In the genomic region with DNA sequence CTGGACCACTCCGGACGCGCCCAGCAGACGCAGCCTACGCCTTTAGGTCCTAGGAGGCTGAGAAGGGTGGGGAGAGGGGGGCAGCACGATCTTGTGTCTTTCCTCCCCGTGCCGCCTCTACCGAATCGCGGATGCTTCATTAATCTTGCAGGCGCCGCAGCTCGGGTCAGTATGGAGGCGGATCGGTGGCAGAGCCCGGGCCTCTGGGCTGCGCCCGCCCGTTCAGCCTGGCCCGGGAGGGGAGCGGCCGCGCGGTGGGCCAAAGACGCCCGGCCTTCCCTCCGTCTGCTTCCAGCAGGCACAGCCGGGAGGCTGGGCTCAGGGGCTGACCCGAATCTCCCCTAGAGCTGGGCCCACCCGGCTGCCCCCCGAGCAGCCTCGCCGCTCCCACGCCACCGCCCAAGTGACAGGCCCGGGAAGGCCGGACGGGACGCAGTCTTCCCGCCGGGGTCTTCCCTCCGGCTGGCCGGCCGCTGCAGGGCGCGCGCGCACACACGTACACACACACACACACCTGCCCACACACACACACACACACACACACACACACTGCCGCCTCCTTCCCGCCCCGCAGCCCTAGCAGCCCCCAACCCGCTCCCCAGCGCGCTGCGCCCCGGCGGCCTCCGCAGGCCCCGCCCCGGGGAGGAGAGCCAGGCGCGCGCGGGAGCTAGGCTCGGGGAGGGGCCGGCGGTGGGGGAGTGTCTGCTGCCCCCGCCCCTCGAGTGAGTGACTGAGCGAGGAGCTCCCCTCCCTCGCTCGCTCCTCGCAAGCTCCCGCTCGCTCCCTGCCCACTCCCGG, we compare ENCODE assay signal across 8 cellular contexts. TPM values are rescaled to one million over a fixed set of nuclear protein-coding genes. Genes with fewer than 3 reads are reported as not detected.
DNase-seq lines count a peak whose midpoint lies in the region; ATAC-seq, FAIRE-seq and TF ChIP-seq lines count a peak whose summit lies in the region.

A gene with protein sequence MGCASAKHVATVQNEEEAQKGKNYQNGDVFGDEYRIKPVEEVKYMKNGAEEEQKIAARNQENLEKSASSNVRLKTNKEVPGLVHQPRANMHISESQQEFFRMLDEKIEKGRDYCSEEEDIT (plus strand): TSS at position 759 of the 798 bp plus-strand sequence. CDS start 90,481 bp downstream, outside the sequence.

- peak; percentile 20 for TF ChIP-seq POLR2A in GM18505 (IDR thresholded peaks at IDR 0.05; ENCODE audit: borderline replicate concordance, extremely low read depth, insufficient read depth, insufficient read length)

- H3K27me3 ChIP-seq in WERI-Rb-1 (ENCODE audit: insufficient read depth, low read depth, severe bottlenecking) (no peaks in the 10 kb centered on the region), bronchial epithelial cell (ENCODE audit: control insufficient read depth, insufficient read depth, low read length) (no peaks in the 10 kb centered on the region), skeletal muscle tissue (ENCODE audit: control insufficient read depth in 3 of 3, insufficient read depth in 3 of 3, low read length in 3 of 3) (no peaks in the 10 kb centered on the region)

- no peaks in the 10 kb centered on the region for H3K9me3 ChIP-seq in WERI-Rb-1 (ENCODE audit: severe bottlenecking)
- H3K9me3 ChIP-seq in skeletal muscle tissue (ENCODE audit: control insufficient read depth in 3 of 3, low read length in 3 of 3): no peaks in the 10 kb centered on the region

- no peak for TF ChIP-seq CTCF in WERI-Rb-1 (IDR thresholded peaks at IDR 0.05; ENCODE audit: low read depth, low read length)
- TF ChIP-seq CTCF in bronchial epithelial cell (IDR thresholded peaks at IDR 0.05; ENCODE audit: insufficient read depth, low read length, severe bottlenecking): no peak

- H3K9ac ChIP-seq in skeletal muscle tissue (ENCODE audit: low read depth in 1 of 3, low read length in 3 of 3): peak within 1 kb of the TSS; percentile 92 to 95 (median 94)

- peak; percentile 84 for ATAC-seq in GM18505 (IDR thresholded peaks at IDR 0.05; ENCODE audit: unreplicated experiment)
- ATAC-seq in HG02970 (IDR thresholded peaks at IDR 0.05; ENCODE audit: low FRiP score, unreplicated experiment): peak; percentile 76

- H3K27ac ChIP-seq in WERI-Rb-1: peak within 1 kb of the TSS; percentile 86
- peak within 1 kb of the TSS; percentile 97 for H3K27ac ChIP-seq in skeletal muscle tissue (ENCODE audit: low read depth, low read length)

- peaks cover 13 to 33% (median 23%) of the 10 kb centered on the region in 3 donors for H3K4me1 ChIP-seq in skeletal muscle tissue (ENCODE audit: control insufficient read depth in 3 of 3, insufficient read depth in 3 of 3, low read length in 3 of 3)

- H3K4me3 ChIP-seq in WERI-Rb-1 (ENCODE audit: low read depth, low read length): peak within 1 kb of the TSS; percentile 61
- H3K4me3 ChIP-seq in bronchial epithelial cell (ENCODE audit: low read depth, low read length): peak within 1 kb of the TSS; percentile 72
- H3K4me3 ChIP-seq in skeletal muscle tissue (ENCODE audit: low read length in 3 of 3): peak within 1 kb of the TSS; percentile 84 to 98 (median 89)

- FAIRE-seq in bronchial epithelial cell (lab: Jason Lieb, UNC): no peak

- H3K36me3 ChIP-seq in WERI-Rb-1 (no peaks in the 10 kb centered on the region), bronchial epithelial cell (ENCODE audit: control insufficient read depth, insufficient read depth, low read length) (no peaks in the 10 kb centered on the region), skeletal muscle tissue (ENCODE audit: control insufficient read depth in 3 of 3, insufficient read depth in 3 of 3, low read length in 3 of 3) (no peaks in the 10 kb centered on the region)

- DNase-seq in NCI-H2171 (lab: John Stamatoyannopoulos, UW) (peak; percentile 92), WERI-Rb-1 (peak; percentile 92), bronchial epithelial cell (ENCODE audit: low read depth) (peak; percentile 65), iPS-NIHi7 (ENCODE audit: extremely low spot score) (peak; percentile 90), GF-D8 (lab: John Stamatoyannopoulos, UW) (no peak)

RNA-seq across cellular contexts. Expression of the gene that starts here (rescaled TPM):
- total RNA-seq in bronchial epithelial cell: 10.3 and 13.4 TPM in 2 replicates
- total RNA-seq in skeletal muscle tissue: 16.7 TPM
